In the genomic region with DNA sequence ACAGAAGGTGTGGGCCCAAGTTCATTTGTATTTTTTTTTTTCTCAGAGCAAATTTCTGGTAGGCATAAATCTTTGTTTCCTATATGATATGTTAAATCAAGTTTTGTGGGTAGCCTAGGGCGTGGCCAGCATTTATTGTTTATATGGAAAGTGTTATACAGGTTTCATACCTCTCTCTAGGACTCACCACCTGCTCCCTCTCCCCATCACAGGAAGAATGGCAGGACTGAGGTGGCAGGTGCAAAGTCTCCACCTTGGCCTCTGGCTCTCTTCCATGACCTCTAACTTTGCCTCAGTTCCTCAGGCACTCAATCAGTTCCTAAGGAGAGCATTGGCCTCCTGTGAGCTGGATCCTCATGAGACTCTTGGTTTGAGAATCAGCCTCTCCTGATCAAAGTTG, we compare ENCODE assay signal across 17 cellular contexts.
DNase-seq lines count a peak whose midpoint lies in the region; ATAC-seq and TF ChIP-seq lines count a peak whose summit lies in the region.
"Had no signal": no experiment of that assay in that cellular context is flagged by ENCODE, and none has a peak within 500 bp of the region (broad histone marks: within the 10 kb centered on the region; RNA-seq: fewer than 3 reads in every experiment).

No MANE protein-coding gene starts in this region.

- in situ Hi-C loops in gastrocnemius medialis (cut with MboI; ENCODE audit: low sequenced_read_pairs in 4 of 4): no loop called here

- TF ChIP-seq CTCF in gastrocnemius medialis (IDR thresholded peaks at IDR 0.05 in 4 of 5, conservative IDR thresholded peaks at IDR 0.05 in 1 of 5): no peak
- no peak for TF ChIP-seq CTCF in Caco-2 (IDR thresholded peaks at IDR 0.05; ENCODE audit: insufficient read depth in 1 of 2, low read depth in 1 of 2, low read length in 1 of 2, severe bottlenecking in 1 of 2, unreplicated experiment in 1 of 2)

- H3K27me3 Mint-ChIP-seq in Caco-2 (ENCODE audit: insufficient read depth, unreplicated experiment): no peaks in the 10 kb centered on the region
- H3K27me3 Mint-ChIP-seq in T-helper 17 cell: no peaks in the 10 kb centered on the region

- H3K4me1 Mint-ChIP-seq in Caco-2 (ENCODE audit: low read depth, unreplicated experiment): peaks cover 12% of the 10 kb centered on the region
- H3K4me1 Mint-ChIP-seq in T-helper 17 cell: no peaks in the 10 kb centered on the region
- H3K4me1 Mint-ChIP-seq: CD4-positive, CD25-positive, alpha-beta regulatory T cell; CD8-positive, alpha-beta memory T cell had no signal

- H3K27ac ChIP-seq in gastrocnemius medialis: peak overlapping the region; percentile 60 to 84 (median 72)

- no peaks in the 10 kb centered on the region for H3K9me3 ChIP-seq in gastrocnemius medialis
- peaks cover 11% of the 10 kb centered on the region; the same call in 1 of the 2 replicates for H3K9me3 ChIP-seq in Caco-2
- H3K9me3 ChIP-seq in T-helper 17 cell (ENCODE audit: control insufficient read depth, low read length, poor library complexity, severe bottlenecking): no peaks in the 10 kb centered on the region
- H3K9me3 ChIP-seq: BE2C had no signal

- no TSS peak for BruUV-seq in Caco-2 (replicated peaks; lab: Mats Ljungman, UMichigan)

- TF ChIP-seq POLR2A in gastrocnemius medialis (IDR thresholded peaks at IDR 0.05): no peak

- H3K27ac Mint-ChIP-seq in Caco-2 (ENCODE audit: unreplicated experiment) (no peak overlapping the region), T-helper 17 cell (no peak overlapping the region)
- H3K27ac Mint-ChIP-seq: CD8-positive, alpha-beta memory T cell; GM23338 had no signal

- H3K9me3 Mint-ChIP-seq in Caco-2 (ENCODE audit: unreplicated experiment): peaks cover 14% of the 10 kb centered on the region

- H3K4me3 Mint-ChIP-seq in Caco-2 (ENCODE audit: unreplicated experiment) (no peak overlapping the region), T-helper 17 cell (no peak overlapping the region)
- H3K4me3 Mint-ChIP-seq: CD4-positive, CD25-positive, alpha-beta regulatory T cell; CD8-positive, alpha-beta memory T cell; GM23338 had no signal

- no peaks in the 10 kb centered on the region for H3K36me3 ChIP-seq in gastrocnemius medialis
- no peaks in the 10 kb centered on the region for H3K36me3 ChIP-seq in Caco-2 (ENCODE audit: control insufficient read depth, insufficient read depth, low read length)
- H3K36me3 ChIP-seq: BE2C had no signal

- H3K4me3 ChIP-seq in gastrocnemius medialis: no peak overlapping the region
- H3K4me3 ChIP-seq in Caco-2 (ENCODE audit: low read depth, low read length): no peak overlapping the region
- H3K4me3 ChIP-seq: GM23338 had no signal

- POLR2A ChIA-PET in Caco-2 (lab: Charles Lee): no interaction called here

- H3K27me3 ChIP-seq in gastrocnemius medialis (no peaks in the 10 kb centered on the region), Caco-2 (replicated peaks; ENCODE audit: control insufficient read depth, insufficient read depth, low read length) (no peaks in the 10 kb centered on the region; the same call in 1 of the 2 replicates)
- H3K27me3 ChIP-seq: BE2C had no signal

- intact Hi-C loops in gastrocnemius medialis (cut with DNase I; ENCODE audit: low total_unique reads): no loop called here
- intact Hi-C loops in Caco-2 (cut with micrococcal nuclease; ENCODE audit: unreplicated experiment): no loop called here

- CTCF ChIA-PET in Caco-2 (lab: Charles Lee): interaction anchor here (0.6 kb wide), 1 partner anchor 197 kb away, joined by 3 read pairs; no protein-coding TSS in a partner anchor

- H3K4me1 ChIP-seq in gastrocnemius medialis (peaks cover 20 to 23% of the 10 kb centered on the region in 2 donors), Caco-2 (no peaks in the 10 kb centered on the region)
- H3K4me1 ChIP-seq: BE2C had no signal

- peak; percentile 50 for DNase-seq in RPMI8226
- DNase-seq in islet precursor cell: peak; percentile 5
- no peak for DNase-seq in gastrocnemius medialis
- no peak for DNase-seq in Caco-2
- no peak for DNase-seq in NCI-H226
- no peak for DNase-seq in T-helper 17 cell
- DNase-seq in superior temporal gyrus (ENCODE audit: extremely low spot score): no peak
- DNase-seq: ACHN; BE2C; C1 segment of cervical spinal cord; Calu3; CD4-positive, CD25-positive, alpha-beta regulatory T cell; CD8-positive, alpha-beta memory T cell; DMS79 treated with DMSO at 0.1 percent for 48 hours; GF-D8; HCEC 1CT had no signal

- ATAC-seq in gastrocnemius medialis (no peak), T-helper 17 cell (no peak)
- ATAC-seq: GM23338 had no signal

- no peaks in the 10 kb centered on the region for H3K36me3 Mint-ChIP-seq in Caco-2 (ENCODE audit: insufficient read depth, unreplicated experiment)
- no peaks in the 10 kb centered on the region for H3K36me3 Mint-ChIP-seq in T-helper 17 cell (ENCODE audit: low read depth)
- H3K36me3 Mint-ChIP-seq: CD4-positive, CD25-positive, alpha-beta regulatory T cell; CD8-positive, alpha-beta memory T cell had no signal

Comparison
In these comparisons a context has a peak if more than half of its experiments do, and no peak if none do; other contexts are left out.
1. DNase-seq: peak in RPMI8226 (single experiment) and islet precursor cell (single experiment); none in gastrocnemius medialis (0 of 2), Caco-2 (0 of 2), NCI-H226 (single experiment), T-helper 17 cell (0 of 3) and superior temporal gyrus (single experiment).